Comparison of ENCODE assay signal across 2 cellular contexts in the genomic region with DNA sequence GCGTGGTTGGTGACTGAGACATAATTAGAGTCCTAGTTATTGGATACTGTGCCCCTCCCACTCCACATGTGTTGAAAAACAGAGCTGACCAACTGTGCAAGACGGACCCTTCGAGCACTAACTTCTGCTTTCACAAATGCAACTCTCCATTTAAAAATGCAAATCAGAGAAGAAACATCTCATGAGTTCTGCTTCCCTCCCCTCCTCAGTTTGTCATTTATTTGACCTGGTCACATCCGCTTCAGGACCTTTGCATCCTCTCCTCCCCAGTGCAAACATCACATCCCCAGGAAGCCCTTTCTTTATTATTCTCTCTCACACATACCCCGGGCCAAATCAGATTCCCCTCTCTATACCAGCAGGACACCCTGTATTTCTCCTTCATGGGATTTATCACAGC.
TF ChIP-seq lines count a peak whose summit lies in the region.

No MANE protein-coding gene starts in this region.

TF ChIP-seq in GM23338, 12 proteins besides CTCF, POLR2A, EP300 and RAD21 (continued from another document):
- TF ChIP-seq, protein P1, sequence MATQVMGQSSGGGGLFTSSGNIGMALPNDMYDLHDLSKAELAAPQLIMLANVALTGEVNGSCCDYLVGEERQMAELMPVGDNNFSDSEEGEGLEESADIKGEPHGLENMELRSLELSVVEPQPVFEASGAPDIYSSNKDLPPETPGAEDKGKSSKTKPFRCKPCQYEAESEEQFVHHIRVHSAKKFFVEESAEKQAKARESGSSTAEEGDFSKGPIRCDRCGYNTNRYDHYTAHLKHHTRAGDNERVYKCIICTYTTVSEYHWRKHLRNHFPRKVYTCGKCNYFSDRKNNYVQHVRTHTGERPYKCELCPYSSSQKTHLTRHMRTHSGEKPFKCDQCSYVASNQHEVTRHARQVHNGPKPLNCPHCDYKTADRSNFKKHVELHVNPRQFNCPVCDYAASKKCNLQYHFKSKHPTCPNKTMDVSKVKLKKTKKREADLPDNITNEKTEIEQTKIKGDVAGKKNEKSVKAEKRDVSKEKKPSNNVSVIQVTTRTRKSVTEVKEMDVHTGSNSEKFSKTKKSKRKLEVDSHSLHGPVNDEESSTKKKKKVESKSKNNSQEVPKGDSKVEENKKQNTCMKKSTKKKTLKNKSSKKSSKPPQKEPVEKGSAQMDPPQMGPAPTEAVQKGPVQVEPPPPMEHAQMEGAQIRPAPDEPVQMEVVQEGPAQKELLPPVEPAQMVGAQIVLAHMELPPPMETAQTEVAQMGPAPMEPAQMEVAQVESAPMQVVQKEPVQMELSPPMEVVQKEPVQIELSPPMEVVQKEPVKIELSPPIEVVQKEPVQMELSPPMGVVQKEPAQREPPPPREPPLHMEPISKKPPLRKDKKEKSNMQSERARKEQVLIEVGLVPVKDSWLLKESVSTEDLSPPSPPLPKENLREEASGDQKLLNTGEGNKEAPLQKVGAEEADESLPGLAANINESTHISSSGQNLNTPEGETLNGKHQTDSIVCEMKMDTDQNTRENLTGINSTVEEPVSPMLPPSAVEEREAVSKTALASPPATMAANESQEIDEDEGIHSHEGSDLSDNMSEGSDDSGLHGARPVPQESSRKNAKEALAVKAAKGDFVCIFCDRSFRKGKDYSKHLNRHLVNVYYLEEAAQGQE (IDR thresholded peaks at IDR 0.05; ENCODE audit: unreplicated experiment) = no peak
- TF ChIP-seq JUNB (IDR thresholded peaks at IDR 0.05; ENCODE audit: unreplicated experiment) (no peak), ZNF331 (CRISPR knock-in tag; IDR thresholded peaks at IDR 0.05; ENCODE audit: low read depth) (no peak), CREB1 (CRISPR knock-in tag; IDR thresholded peaks at IDR 0.05; ENCODE audit: low read depth) (no peak), POLR2AphosphoS5 (IDR thresholded peaks at IDR 0.05; ENCODE audit: low read depth) (no peak), NANOG (IDR thresholded peaks at IDR 0.05; ENCODE audit: borderline replicate concordance) (no peak)
- TF ChIP-seq, protein P2, sequence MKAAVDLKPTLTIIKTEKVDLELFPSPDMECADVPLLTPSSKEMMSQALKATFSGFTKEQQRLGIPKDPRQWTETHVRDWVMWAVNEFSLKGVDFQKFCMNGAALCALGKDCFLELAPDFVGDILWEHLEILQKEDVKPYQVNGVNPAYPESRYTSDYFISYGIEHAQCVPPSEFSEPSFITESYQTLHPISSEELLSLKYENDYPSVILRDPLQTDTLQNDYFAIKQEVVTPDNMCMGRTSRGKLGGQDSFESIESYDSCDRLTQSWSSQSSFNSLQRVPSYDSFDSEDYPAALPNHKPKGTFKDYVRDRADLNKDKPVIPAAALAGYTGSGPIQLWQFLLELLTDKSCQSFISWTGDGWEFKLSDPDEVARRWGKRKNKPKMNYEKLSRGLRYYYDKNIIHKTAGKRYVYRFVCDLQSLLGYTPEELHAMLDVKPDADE (IDR thresholded peaks at IDR 0.05) = no peak
- TF ChIP-seq, protein P3, sequence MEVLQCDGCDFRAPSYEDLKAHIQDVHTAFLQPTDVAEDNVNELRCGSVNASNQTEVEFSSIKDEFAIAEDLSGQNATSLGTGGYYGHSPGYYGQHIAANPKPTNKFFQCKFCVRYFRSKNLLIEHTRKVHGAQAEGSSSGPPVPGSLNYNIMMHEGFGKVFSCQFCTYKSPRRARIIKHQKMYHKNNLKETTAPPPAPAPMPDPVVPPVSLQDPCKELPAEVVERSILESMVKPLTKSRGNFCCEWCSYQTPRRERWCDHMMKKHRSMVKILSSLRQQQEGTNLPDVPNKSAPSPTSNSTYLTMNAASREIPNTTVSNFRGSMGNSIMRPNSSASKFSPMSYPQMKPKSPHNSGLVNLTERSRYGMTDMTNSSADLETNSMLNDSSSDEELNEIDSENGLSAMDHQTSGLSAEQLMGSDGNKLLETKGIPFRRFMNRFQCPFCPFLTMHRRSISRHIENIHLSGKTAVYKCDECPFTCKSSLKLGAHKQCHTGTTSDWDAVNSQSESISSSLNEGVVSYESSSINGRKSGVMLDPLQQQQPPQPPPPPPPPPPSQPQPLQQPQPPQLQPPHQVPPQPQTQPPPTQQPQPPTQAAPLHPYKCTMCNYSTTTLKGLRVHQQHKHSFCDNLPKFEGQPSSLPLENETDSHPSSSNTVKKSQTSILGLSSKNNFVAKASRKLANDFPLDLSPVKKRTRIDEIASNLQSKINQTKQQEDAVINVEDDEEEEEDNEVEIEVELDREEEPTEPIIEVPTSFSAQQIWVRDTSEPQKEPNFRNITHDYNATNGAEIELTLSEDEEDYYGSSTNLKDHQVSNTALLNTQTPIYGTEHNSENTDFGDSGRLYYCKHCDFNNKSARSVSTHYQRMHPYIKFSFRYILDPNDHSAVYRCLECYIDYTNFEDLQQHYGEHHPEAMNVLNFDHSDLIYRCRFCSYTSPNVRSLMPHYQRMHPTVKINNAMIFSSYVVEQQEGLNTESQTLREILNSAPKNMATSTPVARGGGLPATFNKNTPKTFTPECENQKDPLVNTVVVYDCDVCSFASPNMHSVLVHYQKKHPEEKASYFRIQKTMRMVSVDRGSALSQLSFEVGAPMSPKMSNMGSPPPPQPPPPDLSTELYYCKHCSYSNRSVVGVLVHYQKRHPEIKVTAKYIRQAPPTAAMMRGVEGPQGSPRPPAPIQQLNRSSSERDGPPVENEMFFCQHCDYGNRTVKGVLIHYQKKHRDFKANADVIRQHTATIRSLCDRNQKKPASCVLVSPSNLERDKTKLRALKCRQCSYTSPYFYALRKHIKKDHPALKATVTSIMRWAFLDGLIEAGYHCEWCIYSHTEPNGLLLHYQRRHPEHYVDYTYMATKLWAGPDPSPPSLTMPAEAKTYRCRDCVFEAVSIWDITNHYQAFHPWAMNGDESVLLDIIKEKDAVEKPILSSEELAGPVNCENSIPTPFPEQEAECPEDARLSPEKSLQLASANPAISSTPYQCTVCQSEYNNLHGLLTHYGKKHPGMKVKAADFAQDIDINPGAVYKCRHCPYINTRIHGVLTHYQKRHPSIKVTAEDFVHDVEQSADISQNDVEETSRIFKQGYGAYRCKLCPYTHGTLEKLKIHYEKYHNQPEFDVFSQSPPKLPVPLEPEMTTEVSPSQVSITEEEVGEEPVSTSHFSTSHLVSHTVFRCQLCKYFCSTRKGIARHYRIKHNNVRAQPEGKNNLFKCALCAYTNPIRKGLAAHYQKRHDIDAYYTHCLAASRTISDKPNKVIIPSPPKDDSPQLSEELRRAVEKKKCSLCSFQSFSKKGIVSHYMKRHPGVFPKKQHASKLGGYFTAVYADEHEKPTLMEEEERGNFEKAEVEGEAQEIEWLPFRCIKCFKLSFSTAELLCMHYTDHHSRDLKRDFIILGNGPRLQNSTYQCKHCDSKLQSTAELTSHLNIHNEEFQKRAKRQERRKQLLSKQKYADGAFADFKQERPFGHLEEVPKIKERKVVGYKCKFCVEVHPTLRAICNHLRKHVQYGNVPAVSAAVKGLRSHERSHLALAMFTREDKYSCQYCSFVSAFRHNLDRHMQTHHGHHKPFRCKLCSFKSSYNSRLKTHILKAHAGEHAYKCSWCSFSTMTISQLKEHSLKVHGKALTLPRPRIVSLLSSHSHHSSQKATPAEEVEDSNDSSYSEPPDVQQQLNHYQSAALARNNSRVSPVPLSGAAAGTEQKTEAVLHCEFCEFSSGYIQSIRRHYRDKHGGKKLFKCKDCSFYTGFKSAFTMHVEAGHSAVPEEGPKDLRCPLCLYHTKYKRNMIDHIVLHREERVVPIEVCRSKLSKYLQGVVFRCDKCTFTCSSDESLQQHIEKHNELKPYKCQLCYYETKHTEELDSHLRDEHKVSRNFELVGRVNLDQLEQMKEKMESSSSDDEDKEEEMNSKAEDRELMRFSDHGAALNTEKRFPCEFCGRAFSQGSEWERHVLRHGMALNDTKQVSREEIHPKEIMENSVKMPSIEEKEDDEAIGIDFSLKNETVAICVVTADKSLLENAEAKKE (CRISPR knock-in tag; IDR thresholded peaks at IDR 0.05) = no peak

TF ChIP-seq in HepG2, 621 proteins besides CTCF, POLR2A, EP300 and RAD21 (continued from another document and continues in another):
- TF ChIP-seq JUNB (CRISPR knock-in tag; IDR thresholded peaks at IDR 0.05; ENCODE audit: borderline replicate concordance) = no peak
- peak; percentile 62; the same call in 1 of the 2 replicates for TF ChIP-seq SP5 (CRISPR knock-in tag; IDR thresholded peaks at IDR 0.05; ENCODE audit: borderline replicate concordance, low read depth)
- no peak for TF ChIP-seq XRCC5 (optimal IDR thresholded peaks at IDR 0.05; ENCODE audit: low read length)
- TF ChIP-seq ZNF274 (CRISPR knock-in tag; IDR thresholded peaks at IDR 0.05) = no peak
- no peak for TF ChIP-seq ZBTB20 (CRISPR knock-in tag; IDR thresholded peaks at IDR 0.05; ENCODE audit: borderline replicate concordance, low read depth)
- TF ChIP-seq, protein P4, sequence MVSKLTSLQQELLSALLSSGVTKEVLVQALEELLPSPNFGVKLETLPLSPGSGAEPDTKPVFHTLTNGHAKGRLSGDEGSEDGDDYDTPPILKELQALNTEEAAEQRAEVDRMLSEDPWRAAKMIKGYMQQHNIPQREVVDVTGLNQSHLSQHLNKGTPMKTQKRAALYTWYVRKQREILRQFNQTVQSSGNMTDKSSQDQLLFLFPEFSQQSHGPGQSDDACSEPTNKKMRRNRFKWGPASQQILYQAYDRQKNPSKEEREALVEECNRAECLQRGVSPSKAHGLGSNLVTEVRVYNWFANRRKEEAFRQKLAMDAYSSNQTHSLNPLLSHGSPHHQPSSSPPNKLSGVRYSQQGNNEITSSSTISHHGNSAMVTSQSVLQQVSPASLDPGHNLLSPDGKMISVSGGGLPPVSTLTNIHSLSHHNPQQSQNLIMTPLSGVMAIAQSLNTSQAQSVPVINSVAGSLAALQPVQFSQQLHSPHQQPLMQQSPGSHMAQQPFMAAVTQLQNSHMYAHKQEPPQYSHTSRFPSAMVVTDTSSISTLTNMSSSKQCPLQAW (CRISPR knock-in tag; IDR thresholded peaks at IDR 0.05) = no peak
- TF ChIP-seq PPARG (CRISPR knock-in tag; conservative IDR thresholded peaks at IDR 0.05) = peak; percentile 37; the same call in 1 of the 2 replicates
- TF ChIP-seq, protein P5, sequence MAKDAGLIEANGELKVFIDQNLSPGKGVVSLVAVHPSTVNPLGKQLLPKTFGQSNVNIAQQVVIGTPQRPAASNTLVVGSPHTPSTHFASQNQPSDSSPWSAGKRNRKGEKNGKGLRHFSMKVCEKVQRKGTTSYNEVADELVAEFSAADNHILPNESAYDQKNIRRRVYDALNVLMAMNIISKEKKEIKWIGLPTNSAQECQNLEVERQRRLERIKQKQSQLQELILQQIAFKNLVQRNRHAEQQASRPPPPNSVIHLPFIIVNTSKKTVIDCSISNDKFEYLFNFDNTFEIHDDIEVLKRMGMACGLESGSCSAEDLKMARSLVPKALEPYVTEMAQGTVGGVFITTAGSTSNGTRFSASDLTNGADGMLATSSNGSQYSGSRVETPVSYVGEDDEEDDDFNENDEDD (CRISPR knock-in tag; IDR thresholded peaks at IDR 0.05; ENCODE audit: borderline replicate concordance) = no peak
- TF ChIP-seq ZNF20 (CRISPR knock-in tag; IDR thresholded peaks at IDR 0.05) = no peak
- TF ChIP-seq, protein P6, sequence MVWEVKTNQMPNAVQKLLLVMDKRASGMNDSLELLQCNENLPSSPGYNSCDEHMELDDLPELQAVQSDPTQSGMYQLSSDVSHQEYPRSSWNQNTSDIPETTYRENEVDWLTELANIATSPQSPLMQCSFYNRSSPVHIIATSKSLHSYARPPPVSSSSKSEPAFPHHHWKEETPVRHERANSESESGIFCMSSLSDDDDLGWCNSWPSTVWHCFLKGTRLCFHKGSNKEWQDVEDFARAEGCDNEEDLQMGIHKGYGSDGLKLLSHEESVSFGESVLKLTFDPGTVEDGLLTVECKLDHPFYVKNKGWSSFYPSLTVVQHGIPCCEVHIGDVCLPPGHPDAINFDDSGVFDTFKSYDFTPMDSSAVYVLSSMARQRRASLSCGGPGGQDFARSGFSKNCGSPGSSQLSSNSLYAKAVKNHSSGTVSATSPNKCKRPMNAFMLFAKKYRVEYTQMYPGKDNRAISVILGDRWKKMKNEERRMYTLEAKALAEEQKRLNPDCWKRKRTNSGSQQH (CRISPR knock-in tag; IDR thresholded peaks at IDR 0.05; ENCODE audit: low read depth) = no peak
- TF ChIP-seq, protein P7, sequence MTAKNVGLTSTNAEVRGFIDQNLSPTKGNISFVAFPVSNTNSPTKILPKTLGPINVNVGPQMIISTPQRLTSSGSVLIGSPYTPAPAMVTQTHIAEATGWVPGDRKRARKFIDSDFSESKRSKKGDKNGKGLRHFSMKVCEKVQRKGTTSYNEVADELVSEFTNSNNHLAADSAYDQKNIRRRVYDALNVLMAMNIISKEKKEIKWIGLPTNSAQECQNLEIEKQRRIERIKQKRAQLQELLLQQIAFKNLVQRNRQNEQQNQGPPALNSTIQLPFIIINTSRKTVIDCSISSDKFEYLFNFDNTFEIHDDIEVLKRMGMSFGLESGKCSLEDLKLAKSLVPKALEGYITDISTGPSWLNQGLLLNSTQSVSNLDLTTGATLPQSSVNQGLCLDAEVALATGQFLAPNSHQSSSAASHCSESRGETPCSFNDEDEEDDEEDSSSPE (CRISPR knock-in tag; IDR thresholded peaks at IDR 0.05) = no peak; the same call in 1 of the 2 replicates
- TF ChIP-seq, protein P8, sequence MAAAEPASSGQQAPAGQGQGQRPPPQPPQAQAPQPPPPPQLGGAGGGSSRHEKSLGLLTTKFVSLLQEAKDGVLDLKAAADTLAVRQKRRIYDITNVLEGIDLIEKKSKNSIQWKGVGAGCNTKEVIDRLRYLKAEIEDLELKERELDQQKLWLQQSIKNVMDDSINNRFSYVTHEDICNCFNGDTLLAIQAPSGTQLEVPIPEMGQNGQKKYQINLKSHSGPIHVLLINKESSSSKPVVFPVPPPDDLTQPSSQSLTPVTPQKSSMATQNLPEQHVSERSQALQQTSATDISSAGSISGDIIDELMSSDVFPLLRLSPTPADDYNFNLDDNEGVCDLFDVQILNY (CRISPR knock-in tag; conservative IDR thresholded peaks at IDR 0.05) = no peak
- TF ChIP-seq, protein P9, sequence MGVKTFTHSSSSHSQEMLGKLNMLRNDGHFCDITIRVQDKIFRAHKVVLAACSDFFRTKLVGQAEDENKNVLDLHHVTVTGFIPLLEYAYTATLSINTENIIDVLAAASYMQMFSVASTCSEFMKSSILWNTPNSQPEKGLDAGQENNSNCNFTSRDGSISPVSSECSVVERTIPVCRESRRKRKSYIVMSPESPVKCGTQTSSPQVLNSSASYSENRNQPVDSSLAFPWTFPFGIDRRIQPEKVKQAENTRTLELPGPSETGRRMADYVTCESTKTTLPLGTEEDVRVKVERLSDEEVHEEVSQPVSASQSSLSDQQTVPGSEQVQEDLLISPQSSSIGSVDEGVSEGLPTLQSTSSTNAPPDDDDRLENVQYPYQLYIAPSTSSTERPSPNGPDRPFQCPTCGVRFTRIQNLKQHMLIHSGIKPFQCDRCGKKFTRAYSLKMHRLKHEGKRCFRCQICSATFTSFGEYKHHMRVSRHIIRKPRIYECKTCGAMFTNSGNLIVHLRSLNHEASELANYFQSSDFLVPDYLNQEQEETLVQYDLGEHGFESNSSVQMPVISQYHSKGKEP (CRISPR knock-in tag; IDR thresholded peaks at IDR 0.05) = no peak
- TF ChIP-seq, protein P10, sequence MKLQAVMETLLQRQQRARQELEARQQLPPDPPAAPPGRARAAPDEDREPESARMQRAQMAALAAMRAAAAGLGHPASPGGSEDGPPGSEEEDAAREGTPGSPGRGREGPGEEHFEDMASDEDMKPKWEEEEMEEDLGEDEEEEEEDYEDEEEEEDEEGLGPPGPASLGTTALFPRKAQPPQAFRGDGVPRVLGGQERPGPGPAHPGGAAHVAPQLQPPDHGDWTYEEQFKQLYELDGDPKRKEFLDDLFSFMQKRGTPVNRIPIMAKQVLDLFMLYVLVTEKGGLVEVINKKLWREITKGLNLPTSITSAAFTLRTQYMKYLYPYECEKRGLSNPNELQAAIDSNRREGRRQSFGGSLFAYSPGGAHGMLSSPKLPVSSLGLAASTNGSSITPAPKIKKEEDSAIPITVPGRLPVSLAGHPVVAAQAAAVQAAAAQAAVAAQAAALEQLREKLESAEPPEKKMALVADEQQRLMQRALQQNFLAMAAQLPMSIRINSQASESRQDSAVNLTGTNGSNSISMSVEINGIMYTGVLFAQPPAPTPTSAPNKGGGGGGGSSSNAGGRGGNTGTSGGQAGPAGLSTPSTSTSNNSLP (IDR thresholded peaks at IDR 0.05; ENCODE audit: low read depth, low read length) = peak; percentile 50; the same call in 1 of the 2 replicates
- no peak for TF ChIP-seq ZNF367 (CRISPR knock-in tag; IDR thresholded peaks at IDR 0.05; ENCODE audit: borderline replicate concordance)
- no peak for TF ChIP-seq RORA (CRISPR knock-in tag; IDR thresholded peaks at IDR 0.05)
- TF ChIP-seq ZFP36L2 (CRISPR knock-in tag; IDR thresholded peaks at IDR 0.05) = no peak
- no peak for TF ChIP-seq HOXA7 (CRISPR knock-in tag; IDR thresholded peaks at IDR 0.05)
- no peak for TF ChIP-seq ZNF672 (CRISPR knock-in tag; IDR thresholded peaks at IDR 0.05)
